23 cellular contexts compared by ENCODE assay signal in the genomic region with DNA sequence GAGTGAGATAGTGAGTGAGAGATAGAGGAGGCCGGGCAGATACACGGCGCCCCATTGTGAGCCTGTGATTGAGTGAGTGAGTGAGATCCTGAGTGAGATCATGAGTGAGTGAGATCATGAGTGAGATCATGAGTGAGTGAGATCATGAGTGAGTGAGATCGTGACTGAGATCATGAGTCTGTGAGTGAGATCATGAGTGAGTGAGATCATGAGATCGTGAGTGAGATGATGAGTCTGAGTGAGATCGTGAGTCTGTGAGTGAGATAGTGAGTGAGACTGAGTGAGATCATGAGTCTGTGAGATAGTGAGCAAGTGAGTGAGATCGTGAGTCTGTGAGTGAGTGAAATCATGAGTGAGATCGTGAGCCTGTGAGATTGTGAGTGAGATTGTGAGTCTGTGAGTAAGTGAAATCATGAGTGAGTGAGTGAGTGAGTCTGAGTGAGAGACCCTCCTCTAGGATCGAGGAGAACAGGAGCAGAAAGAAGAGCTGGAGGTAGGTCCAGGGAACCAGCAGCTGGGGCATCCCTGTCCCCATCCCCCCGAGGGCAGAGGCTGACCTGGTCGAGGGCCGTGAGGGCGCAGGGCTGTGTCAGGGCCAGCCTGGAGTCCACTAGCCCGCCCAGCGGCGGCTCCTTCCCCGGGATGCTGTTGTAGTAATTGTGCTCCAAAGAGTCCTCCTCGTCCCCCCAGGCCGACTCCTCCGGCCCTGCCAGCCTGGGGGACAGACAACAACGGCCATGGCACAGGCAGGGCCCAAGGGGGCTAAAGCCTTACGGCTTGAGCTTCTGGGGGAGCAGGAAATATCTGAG. TPM values are rescaled to one million over a fixed set of nuclear protein-coding genes. Genes with fewer than 3 reads are reported as not detected.
DNase-seq lines count a peak whose midpoint lies in the region; ATAC-seq, FAIRE-seq and TF ChIP-seq lines count a peak whose summit lies in the region.
"Had no signal": no experiment of that assay in that cellular context is flagged by ENCODE, and none has a peak within 500 bp of the region (broad histone marks: within the 10 kb centered on the region; RNA-seq: fewer than 3 reads in every experiment).

No MANE protein-coding gene starts in this region.

- H3K27ac ChIP-seq in HEK293 (ENCODE audit: extremely low read depth, low read depth, low read length) (peak overlapping the region; percentile 34; the same call in 1 of the 2 replicates), K562 (ENCODE audit: extremely low read depth, low read depth, low read length) (no peak overlapping the region), neuronal stem cell (replicated peaks; ENCODE audit: low read length) (no peak overlapping the region)
- H3K27ac ChIP-seq: BLaER1 treated with 17β-estradiol and CSF1 and Interleukin-3, amounts not matched to agents 10 nM and 100 nM; GM23248; SK-N-MC had no signal

- H3K4me2 ChIP-seq in K562 (ENCODE audit: insufficient read depth, low read length) (no peak overlapping the region), neuronal stem cell (ENCODE audit: insufficient read depth, low read length, poor library complexity, severe bottlenecking) (no peak overlapping the region)
- H3K4me2 ChIP-seq: BLaER1 treated with 17β-estradiol and CSF1 and Interleukin-3, amounts not matched to agents 10 nM and 100 nM had no signal

- DNase-seq in D721Med (ENCODE audit: insufficient read length, low spot score) (no peak), K562 (ENCODE audit: extremely low read depth in 1 of 4, low spot score in 3 of 4) (no peak), neuronal stem cell (ENCODE audit: low spot score) (no peak), dermis blood vessel endothelial cell (no peak), NCI-H2107 (lab: John Stamatoyannopoulos, UW) (no peak)
- DNase-seq: ACHN; Caco-2; CD4-positive, alpha-beta memory T cell; DND-41; GM23248; Kasumi-1; MG63; NCI-H1694 treated with DMSO at 0.1 percent for 48 hours; NCI-H446 treated with DMSO at 0.1 percent for 48 hours; NCI-H526 treated with DMSO at 0.1 percent for 48 hours; PC-3; SHP77 had no signal

- no peak overlapping the region for H4K91ac ChIP-seq in neuronal stem cell (ENCODE audit: low read depth, low read length, poor library complexity)

- BruUV-seq in K562 (replicated peaks; lab: Mats Ljungman, UMichigan), result no TSS peak

- no peak overlapping the region for H2BK15ac ChIP-seq in neuronal stem cell (ENCODE audit: low read length)

- H3K4ac ChIP-seq in neuronal stem cell (ENCODE audit: low read length), result no peak overlapping the region

- H2AK5ac ChIP-seq in neuronal stem cell (ENCODE audit: low read depth, low read length), result no peak overlapping the region

- CTCF ChIA-PET in HEK293 (lab: Yijun Ruan, JAX), result no interaction called here
- CTCF ChIA-PET in K562 (lab: Yijun Ruan, JAX; ENCODE audit: low intra/inter-chr PET ratio), result no interaction called here

- intact Hi-C loops in K562 (cut with micrococcal nuclease), result no loop called here

- no peak overlapping the region for H4K8ac ChIP-seq in neuronal stem cell (ENCODE audit: low read depth, low read length)

- no peak overlapping the region for H3K23ac ChIP-seq in neuronal stem cell (ENCODE audit: low read depth, low read length, poor library complexity)

- H3K4me1 ChIP-seq in HEK293 (ENCODE audit: control insufficient read depth, insufficient read depth, low read length) (no peaks in the 10 kb centered on the region), K562 (replicated peaks in 1 of 2; ENCODE audit: control insufficient read depth in 2 of 2, insufficient read depth in 2 of 2, low read length in 2 of 2) (peaks cover 0 to 24% of the 10 kb centered on the region in 2 experiments; a peak in 1 of 5 replicates), neuronal stem cell (ENCODE audit: control insufficient read depth in 2 of 2, insufficient read depth in 1 of 2, low read depth in 1 of 2, low read length in 2 of 2) (peaks cover 0 to 8% of the 10 kb centered on the region in 2 donors)
- H3K4me1 ChIP-seq: Caco-2, HAP-1 had no signal

- ATAC-seq in K562 (no peak), HG03175 (IDR thresholded peaks at IDR 0.05; ENCODE audit: unreplicated experiment) (no peak)
- ATAC-seq: PC-3 had no signal

- H3K18ac ChIP-seq in neuronal stem cell (ENCODE audit: low read length), result no peak overlapping the region

- H2BK5ac ChIP-seq in neuronal stem cell (ENCODE audit: low read length), result no peak overlapping the region

- POLR2A ChIA-PET in HEK293 (lab: Yijun Ruan, JAX) (no interaction called here), K562 (lab: Yijun Ruan, JAX) (interaction anchor here (0.7 kb wide), 1 partner anchor 69 kb away, joined by 3 read pairs; no protein-coding TSS in a partner anchor)

- no peaks in the 10 kb centered on the region for H3K79me2 ChIP-seq in K562 (ENCODE audit: control insufficient read depth, insufficient read depth, low read length)

- H3K27me3 ChIP-seq in K562 (ENCODE audit: control insufficient read depth in 2 of 2, insufficient read depth in 2 of 2, low read length in 2 of 2) (peaks cover 13 to 44% of the 10 kb centered on the region in 2 experiments; a peak in 4 of 5 replicates), neuronal stem cell (ENCODE audit: control insufficient read depth in 3 of 3, insufficient read depth in 3 of 3, low read depth in 1 of 3, low read length in 3 of 3) (peaks cover 0 to 2% (median 0%) of the 10 kb centered on the region in 3 experiments)
- H3K27me3 ChIP-seq: BLaER1 treated with 17β-estradiol and CSF1 and Interleukin-3, amounts not matched to agents 10 nM and 100 nM; MG63 had no signal

- no peak for TF ChIP-seq RAD21 in K562 (CRISPR knock-in tag; conservative IDR thresholded peaks at IDR 0.05 in 1 of 2, IDR thresholded peaks at IDR 0.05 in 1 of 2)

- H2AFZ ChIP-seq in K562 (ENCODE audit: low read depth, low read length) (no peak overlapping the region), neuronal stem cell (ENCODE audit: low read length) (no peak overlapping the region)
- H2AFZ ChIP-seq: GM23248 had no signal

- H3K9me3 ChIP-seq in HEK293 (ENCODE audit: control insufficient read depth, insufficient read depth, low read depth, low read length) (no peaks in the 10 kb centered on the region), K562 (replicated peaks; ENCODE audit: control insufficient read depth, insufficient read depth, low read depth, low read length) (peaks cover 5% of the 10 kb centered on the region), neuronal stem cell (replicated peaks in 1 of 2; ENCODE audit: control insufficient read depth in 2 of 2, insufficient read depth in 1 of 2, low read depth in 1 of 2, low read length in 2 of 2) (peaks cover 6 to 13% of the 10 kb centered on the region in 2 donors)
- H3K9me3 ChIP-seq: Caco-2, HAP-1, MG63 had no signal

- FAIRE-seq in D721Med (lab: Jason Lieb, UNC) (peak; percentile 38), K562 (lab: Jason Lieb, UNC) (peak; percentile 32)
- FAIRE-seq: GM12892 had no signal

- 10% methylated on average over 18 of the region's 22 CpGs for WGBS in K562 (ENCODE audit: insufficient coverage, low coverage, missing lambda C conversion rate)
- no CpG with 5 or more reads among the region's 22 CpGs for WGBS in neuronal stem cell (ENCODE audit: extremely low coverage in 2 of 2, insufficient read length in 2 of 2, insufficient replicate concordance in 1 of 2), 2 donors

- no peaks in the 10 kb centered on the region for H3K9me1 ChIP-seq in K562 (ENCODE audit: control insufficient read depth, insufficient read depth, low read length)

- TF ChIP-seq POLR2A in K562 (conservative IDR thresholded peaks at IDR 0.05), result no peak

- no peak overlapping the region for H3K9ac ChIP-seq in K562 (ENCODE audit: insufficient read depth in 1 of 2, low read depth in 2 of 2, low read length in 2 of 2)
- peak overlapping the region; percentile 30 for H3K9ac ChIP-seq in neuronal stem cell (ENCODE audit: low read depth, low read length, poor library complexity)
- H3K9ac ChIP-seq: BLaER1 treated with 17β-estradiol and CSF1 and Interleukin-3, amounts not matched to agents 10 nM and 100 nM; GM23248 had no signal

- no peak for TF ChIP-seq EP300 in K562 (IDR thresholded peaks at IDR 0.05; ENCODE audit: low read length)

- H3K4me3 ChIP-seq in HEK293 (ENCODE audit: low read depth, low read length) (no peak overlapping the region), K562 (no peak overlapping the region), neuronal stem cell (ENCODE audit: low read length in 2 of 2) (no peak overlapping the region)
- H3K4me3 ChIP-seq: BLaER1 treated with 17β-estradiol and CSF1 and Interleukin-3, amounts not matched to agents 10 nM and 100 nM; GM23248; HAP-1; MG63; SK-N-MC had no signal

- TF ChIP-seq CTCF in D721Med (IDR thresholded peaks at IDR 0.05; ENCODE audit: insufficient read depth, missing control alignments), result no peak
- TF ChIP-seq CTCF in HEK293 (tag by site-specific recombination; IDR thresholded peaks at IDR 0.05), result no peak
- no peak for TF ChIP-seq CTCF in K562 (IDR thresholded peaks at IDR 0.05 in 2 of 3, conservative IDR thresholded peaks at IDR 0.05 in 1 of 3; ENCODE audit: insufficient read depth in 2 of 3, low read depth in 1 of 3, low read length in 3 of 3)

- no peak overlapping the region for H2BK12ac ChIP-seq in neuronal stem cell (ENCODE audit: low read length)

- peaks cover 2% of the 10 kb centered on the region for H3K79me1 ChIP-seq in neuronal stem cell (ENCODE audit: low read depth, low read length)

- H3K36me3 ChIP-seq in HEK293 (ENCODE audit: control insufficient read depth in 2 of 2, insufficient read depth in 1 of 2, low read length in 2 of 2) (peaks cover 3 to 42% of the 10 kb centered on the region in 2 experiments; a peak in 1 of 3 replicates), K562 (ENCODE audit: control insufficient read depth, insufficient read depth, low read length) (no peaks in the 10 kb centered on the region), neuronal stem cell (replicated peaks in 1 of 2; ENCODE audit: control insufficient read depth in 2 of 2, insufficient read depth in 2 of 2, low read length in 2 of 2) (peaks cover 0 to 20% of the 10 kb centered on the region in 2 donors)
- H3K36me3 ChIP-seq: BLaER1 treated with 17β-estradiol and CSF1 and Interleukin-3, amounts not matched to agents 10 nM and 100 nM; HAP-1; MG63 had no signal

- H2BK120ac ChIP-seq in neuronal stem cell (ENCODE audit: low read depth, low read length), result no peak overlapping the region

- in situ Hi-C loops in K562 (cut with MboI), result no loop called here

- H4K20me1 ChIP-seq in K562 (replicated peaks; ENCODE audit: control insufficient read depth, insufficient read depth, low read length), result peaks cover 3% of the 10 kb centered on the region; the same call in 1 of the 2 replicates
- H4K20me1 ChIP-seq: BLaER1 treated with 17β-estradiol and CSF1 and Interleukin-3, amounts not matched to agents 10 nM and 100 nM had no signal

- H3K14ac ChIP-seq in neuronal stem cell (ENCODE audit: low read length), result no peak overlapping the region

RNA-seq across cellular contexts. Expression of gene C2CD4C, which starts 25.4 kb away (rescaled TPM):
- total RNA-seq in K562 (2011; cell fraction: chromatin; rRNA removed; ENCODE audit: low replicate concordance), result 0.25 and 0.49 TPM in 2 replicates
- 0.13 and 0.67 TPM in 2 replicates for total RNA-seq in K562 (2011; cell fraction: nucleolus; rRNA removed)
- total RNA-seq in K562 (2011; cell fraction: nucleoplasm; rRNA removed), result 0.15 TPM in 2 replicates
- not detected in 2 replicates for total RNA-seq in K562 (2014; rRNA removed)
- not detected in 2 replicates for total RNA-seq in K562 (2014; rRNA removed; fragmentation: Illumina TruSeq; extraction: Trizol)
- not detected in 2 replicates for total RNA-seq in K562 (2015; rRNA removed; fragmentation: Illumina TruSeq; extraction: Trizol)
- total RNA-seq in K562 (2021), result not detected in 2 replicates
- 0.01 and 0.07 TPM in 2 replicates for polyA plus RNA-seq in K562 (2011; rRNA removed)
- polyA plus RNA-seq in K562 (2011; cell fraction: cytosol; rRNA removed), result 0.04 and 0.10 TPM in 2 replicates
- 0.44 and 0.68 TPM in 2 replicates for polyA plus RNA-seq in K562 (2011; cell fraction: nucleus; rRNA removed)
- polyA plus RNA-seq in K562 (2012), result not detected in 2 replicates
- polyA plus RNA-seq in K562 (2014; fragmentation: Illumina TruSeq; extraction: Trizol), result not detected in 2 replicates
- polyA plus RNA-seq in K562 (2014; fragmentation: Nextera tagmentation; extraction: Ambion mirVana), result not detected
- polyA plus RNA-seq in K562 (2014; rRNA removed), result 0.07 and 0.16 TPM in 2 replicates
- not detected in 2 replicates for polyA minus RNA-seq in K562 (2011; rRNA and poly(A)+ RNA removed)
- polyA minus RNA-seq in K562 (2011; cell fraction: cytosol; rRNA and poly(A)+ RNA removed), result not detected in 2 replicates
- polyA minus RNA-seq in K562 (2011; cell fraction: nucleus; rRNA and poly(A)+ RNA removed), result 0.13 TPM in 1 of 2 replicates, not detected in the other
- polyA plus RNA-seq in neuronal stem cell (2013, experiment 1 of 2), result 13.6 TPM
- polyA plus RNA-seq in neuronal stem cell (2013, experiment 2 of 2), result 12.7 TPM
- 1.9 and 5.9 TPM in 2 replicates for total RNA-seq in dermis blood vessel endothelial cell
- total RNA-seq: CD4-positive, alpha-beta memory T cell had no signal
- polyA plus RNA-seq: CD4-positive, alpha-beta memory T cell had no signal

RNA-seq across cellular contexts. Expression of gene SHC2, which starts 26.5 kb away (rescaled TPM):
- total RNA-seq in K562 (2011; cell fraction: chromatin; rRNA removed; ENCODE audit: low replicate concordance), result 0.86 and 2.4 TPM in 2 replicates
- 1.1 and 1.3 TPM in 2 replicates for total RNA-seq in K562 (2011; cell fraction: nucleolus; rRNA removed)
- total RNA-seq in K562 (2011; cell fraction: nucleoplasm; rRNA removed), result 0.88 and 1.6 TPM in 2 replicates
- total RNA-seq in K562 (2014; rRNA removed), result 0.14 TPM in 1 of 2 replicates, not detected in the other
- total RNA-seq in K562 (2014; rRNA removed; fragmentation: Illumina TruSeq; extraction: Trizol), result not detected in 2 replicates
- total RNA-seq in K562 (2015; rRNA removed; fragmentation: Illumina TruSeq; extraction: Trizol), result not detected in 2 replicates
- 0.16 and 0.20 TPM in 2 replicates for total RNA-seq in K562 (2021)
- 0.36 and 1.3 TPM in 2 replicates for polyA plus RNA-seq in K562 (2011; rRNA removed)
- 0.49 and 0.64 TPM in 2 replicates for polyA plus RNA-seq in K562 (2011; cell fraction: cytosol; rRNA removed)
- 7.4 and 7.9 TPM in 2 replicates for polyA plus RNA-seq in K562 (2011; cell fraction: nucleus; rRNA removed)
- polyA plus RNA-seq in K562 (2012), result 0.16 and 2.0 TPM in 2 replicates
- not detected in 2 replicates for polyA plus RNA-seq in K562 (2014; fragmentation: Illumina TruSeq; extraction: Trizol)
- polyA plus RNA-seq in K562 (2014; fragmentation: Nextera tagmentation; extraction: Ambion mirVana), result not detected
- polyA plus RNA-seq in K562 (2014; rRNA removed), result 0.15 TPM in 1 of 2 replicates, not detected in the other
- polyA minus RNA-seq in K562 (2011; rRNA and poly(A)+ RNA removed), result 0.36 and 0.53 TPM in 2 replicates
- polyA minus RNA-seq in K562 (2011; cell fraction: cytosol; rRNA and poly(A)+ RNA removed), result 0.55 and 0.76 TPM in 2 replicates
- 0.89 and 0.94 TPM in 2 replicates for polyA minus RNA-seq in K562 (2011; cell fraction: nucleus; rRNA and poly(A)+ RNA removed)
- polyA plus RNA-seq in neuronal stem cell (2013, experiment 1 of 2), result 29.6 TPM
- polyA plus RNA-seq in neuronal stem cell (2013, experiment 2 of 2), result 28.3 TPM
- total RNA-seq in dermis blood vessel endothelial cell, result 8.3 and 11.3 TPM in 2 replicates
- total RNA-seq: GM23248 had no signal
- polyA plus RNA-seq: CD4-positive, alpha-beta memory T cell; GM23248 had no signal
